1 cellular context compared by ENCODE assay signal in the genomic region with DNA sequence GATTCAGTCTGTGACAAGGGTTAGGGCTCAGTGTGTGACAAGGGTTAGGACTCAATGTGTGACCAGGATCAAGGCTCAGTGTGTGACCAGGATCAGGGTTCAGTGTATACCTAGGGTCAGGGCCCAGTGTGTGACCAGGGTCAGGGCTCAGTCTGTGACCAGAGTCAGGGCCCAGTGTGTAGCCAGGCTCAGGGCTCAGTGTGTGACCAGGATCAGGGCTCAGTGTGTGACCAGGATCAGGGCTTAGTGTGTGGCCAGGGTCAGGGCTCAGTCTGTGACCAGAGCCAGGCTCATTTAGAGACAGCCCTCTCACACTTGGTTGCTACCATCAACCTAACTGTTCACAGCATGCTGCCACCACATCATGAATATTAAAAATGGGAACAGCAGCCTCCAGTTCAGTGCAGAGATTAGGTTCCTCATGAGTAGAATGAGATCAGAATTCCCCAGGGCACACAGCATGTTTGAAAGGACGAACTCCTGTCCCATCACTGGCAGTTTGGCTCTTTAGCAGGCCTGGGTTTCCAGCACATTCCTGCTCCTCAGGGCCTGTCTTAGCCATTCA.
TF ChIP-seq lines count a peak whose summit lies in the region.

No MANE protein-coding gene starts in this region.

TF ChIP-seq in IMR-90, 13 proteins besides CTCF, POLR2A, EP300 and RAD21:
- TF ChIP-seq ELK1 (IDR thresholded peaks at IDR 0.05; ENCODE audit: borderline replicate concordance, low read depth, low read length) = no peak
